Comparison of ENCODE assay signal across 30 cellular contexts in genomic region chr1:22224631-22225030, GRCh38.
"Had no signal": no experiment of that assay in that cellular context is flagged by ENCODE, and none has a peak within 500 bp of the region (broad histone marks: within the 10 kb centered on the region; RNA-seq: fewer than 3 reads in every experiment).

No MANE protein-coding gene starts in this region.

- H3K4me3 ChIP-seq: adrenal gland, body of pancreas, esophagus squamous epithelium, heart left ventricle had no signal

- H3K4me3 Mint-ChIP-seq: activated CD4-positive, alpha-beta memory T cell treated with anti-CD3 and anti-CD28 coated beads for 36 hours; activated CD4-positive, alpha-beta T cell treated with anti-CD3 and anti-CD28 coated beads for 36 hours; activated CD4-positive, alpha-beta T cell treated with anti-CD3 and anti-CD28 coated beads, Interleukin-2, amount 10 ng/mL, durations not matched to agents 24 days and 14 days; activated CD8-positive, alpha-beta memory T cell treated with anti-CD3 and anti-CD28 coated beads, Interleukin-2, amount 10 ng/mL, durations not matched to agents 7 days and 5 days; activated CD8-positive, alpha-beta T cell treated with anti-CD3 and anti-CD28 coated beads, Interleukin-2, amount 10 ng/mL, durations not matched to agents 7 days and 5 days; activated naive CD4-positive, alpha-beta T cell treated with anti-CD3 and anti-CD28 coated beads for 36 hours; activated naive CD4-positive, alpha-beta T cell treated with anti-CD3 and anti-CD28 coated beads, Interleukin-2, amount 50 U/mL, for 24 hours; activated naive CD8-positive, alpha-beta T cell treated with anti-CD3 and anti-CD28 coated beads for 36 hours; activated naive CD8-positive, alpha-beta T cell treated with anti-CD3 and anti-CD28 coated beads, Interleukin-2, amount 50 U/mL, for 24 hours; activated T-helper 1 cell treated with anti-CD3 and anti-CD28 coated beads, Interleukin-12 subunit alpha, Interleukin-12 subunit beta, Interleukin-2, Interleukin-4 antibody, amounts not matched to agents 30 ng/mL and 10 ng/mL and 1 ng/mL, durations not matched to agents 14 hours and 24 hours and 36 hours; effector memory CD8-positive, alpha-beta T cell had no signal

- H3K27ac ChIP-seq: adrenal gland, body of pancreas, esophagus squamous epithelium, heart left ventricle had no signal

- ATAC-seq: activated CD4-positive, alpha-beta T cell treated with anti-CD3 and anti-CD28 coated beads for 36 hours; activated CD8-positive, alpha-beta memory T cell treated with anti-CD3 and anti-CD28 coated beads, Interleukin-2, amount 10 ng/mL, durations not matched to agents 7 days and 5 days; activated CD8-positive, alpha-beta T cell treated with anti-CD3 and anti-CD28 coated beads, Interleukin-2, amount 10 ng/mL, durations not matched to agents 7 days and 5 days; activated naive CD8-positive, alpha-beta T cell treated with anti-CD3 and anti-CD28 coated beads, Interleukin-2, amount 50 U/mL, for 24 hours; body of pancreas; effector memory CD8-positive, alpha-beta T cell; heart left ventricle had no signal

- H3K9me3 ChIP-seq: adrenal gland, body of pancreas had no signal

- H3K9me3 Mint-ChIP-seq: activated CD4-positive, alpha-beta memory T cell treated with anti-CD3 and anti-CD28 coated beads for 36 hours; activated CD4-positive, alpha-beta T cell treated with anti-CD3 and anti-CD28 coated beads, Interleukin-2, amount 10 ng/mL, durations not matched to agents 24 days and 14 days; activated naive CD4-positive, alpha-beta T cell treated with anti-CD3 and anti-CD28 coated beads for 36 hours; activated naive CD4-positive, alpha-beta T cell treated with anti-CD3 and anti-CD28 coated beads, Interleukin-2, amount 50 U/mL, for 24 hours; activated naive CD8-positive, alpha-beta T cell treated with anti-CD3 and anti-CD28 coated beads for 36 hours; activated naive CD8-positive, alpha-beta T cell treated with anti-CD3 and anti-CD28 coated beads, Interleukin-2, amount 50 U/mL, for 24 hours; activated T-helper 1 cell treated with anti-CD3 and anti-CD28 coated beads, Interleukin-12 subunit alpha, Interleukin-12 subunit beta, Interleukin-2, Interleukin-4 antibody, amounts not matched to agents 30 ng/mL and 10 ng/mL and 1 ng/mL, durations not matched to agents 14 hours and 24 hours and 36 hours; activated T-helper 2 cell treated with anti-CD3 and anti-CD28 coated beads, Interferon-gamma antibody, Interleukin-2, Interleukin-4, amounts not matched to agents 10 μg/mL and 5 μg/mL and 100 μg/mL, durations not matched to agents 14 hours and 24 hours and 36 hours; effector memory CD8-positive, alpha-beta T cell had no signal

- H3K27me3 Mint-ChIP-seq: activated naive CD8-positive, alpha-beta T cell treated with anti-CD3 and anti-CD28 coated beads for 36 hours had no signal

- H3K27me3 ChIP-seq: adrenal gland, body of pancreas had no signal

- H3K36me3 Mint-ChIP-seq: activated CD4-positive, alpha-beta memory T cell treated with anti-CD3 and anti-CD28 coated beads for 36 hours; activated CD8-positive, alpha-beta memory T cell treated with anti-CD3 and anti-CD28 coated beads, Interleukin-2, amount 10 ng/mL, durations not matched to agents 7 days and 5 days; activated naive CD4-positive, alpha-beta T cell treated with anti-CD3 and anti-CD28 coated beads, Interleukin-2, amount 50 U/mL, for 24 hours; activated naive CD8-positive, alpha-beta T cell treated with anti-CD3 and anti-CD28 coated beads for 36 hours had no signal

- H3K4me1 ChIP-seq: heart left ventricle had no signal

- H3K36me3 ChIP-seq: adrenal gland, esophagus squamous epithelium, heart left ventricle had no signal

- DNase-seq: activated CD4-positive, alpha-beta memory T cell treated with anti-CD3 and anti-CD28 coated beads for 36 hours; activated CD4-positive, alpha-beta T cell treated with anti-CD3 and anti-CD28 coated beads for 36 hours; activated CD4-positive, alpha-beta T cell treated with anti-CD3 and anti-CD28 coated beads, Interleukin-2, amount 10 ng/mL, durations not matched to agents 24 days and 14 days; activated CD4-positive, CD25-positive, alpha-beta regulatory T cell; activated CD4-positive, CD25-positive, alpha-beta regulatory T cell treated with anti-CD3 and anti-CD28 coated beads, Interleukin-2, amount 50 U/mL, for 72 hours; activated CD8-positive, alpha-beta memory T cell treated with anti-CD3 and anti-CD28 coated beads, Interleukin-2, amount 10 ng/mL, durations not matched to agents 7 days and 5 days; activated CD8-positive, alpha-beta memory T cell treated with anti-CD3 and anti-CD28 coated beads, Interleukin-2, amount 50 U/mL, for 4 hours; activated CD8-positive, alpha-beta T cell treated with anti-CD3 and anti-CD28 coated beads, Interleukin-2, amount 10 ng/mL, durations not matched to agents 7 days and 5 days; activated effector memory CD4-positive, alpha-beta T cell treated with anti-CD3 and anti-CD28 coated beads, Interleukin-2, amount 50 U/mL, for 16 hours; activated naive CD4-positive, alpha-beta T cell treated with anti-CD3 and anti-CD28 coated beads for 36 hours; activated naive CD8-positive, alpha-beta T cell treated with anti-CD3 and anti-CD28 coated beads for 36 hours; activated naive CD8-positive, alpha-beta T cell treated with anti-CD3 and anti-CD28 coated beads, Interleukin-2, amount 50 U/mL, for 24 hours; activated T-cell treated with anti-CD3 and anti-CD28 coated beads, Interleukin-2, amount 50 U/mL, for 1 hour; activated T-cell treated with anti-CD3 and anti-CD28 coated beads, Interleukin-2, amount 50 U/mL, for 48 hours; adrenal gland; amygdala; body of pancreas; caudate nucleus; cortex of kidney; dermis blood vessel endothelial cell; effector CD4-positive, alpha-beta T cell; effector memory CD8-positive, alpha-beta T cell; erythroblast; esophagus squamous epithelium; foreskin fibroblast; T-helper 2 cell had no signal

- H3K27ac Mint-ChIP-seq: activated CD4-positive, alpha-beta memory T cell treated with anti-CD3 and anti-CD28 coated beads for 36 hours; activated CD4-positive, alpha-beta T cell treated with anti-CD3 and anti-CD28 coated beads for 36 hours; activated CD4-positive, alpha-beta T cell treated with anti-CD3 and anti-CD28 coated beads, Interleukin-2, amount 10 ng/mL, durations not matched to agents 24 days and 14 days; activated CD8-positive, alpha-beta memory T cell treated with anti-CD3 and anti-CD28 coated beads, Interleukin-2, amount 10 ng/mL, durations not matched to agents 7 days and 5 days; activated CD8-positive, alpha-beta T cell treated with anti-CD3 and anti-CD28 coated beads, Interleukin-2, amount 10 ng/mL, durations not matched to agents 7 days and 5 days; activated naive CD4-positive, alpha-beta T cell treated with anti-CD3 and anti-CD28 coated beads for 36 hours; activated naive CD4-positive, alpha-beta T cell treated with anti-CD3 and anti-CD28 coated beads, Interleukin-2, amount 50 U/mL, for 24 hours; activated naive CD8-positive, alpha-beta T cell treated with anti-CD3 and anti-CD28 coated beads for 36 hours; activated naive CD8-positive, alpha-beta T cell treated with anti-CD3 and anti-CD28 coated beads, Interleukin-2, amount 50 U/mL, for 24 hours; activated T-helper 1 cell treated with anti-CD3 and anti-CD28 coated beads, Interleukin-12 subunit alpha, Interleukin-12 subunit beta, Interleukin-2, Interleukin-4 antibody, amounts not matched to agents 30 ng/mL and 10 ng/mL and 1 ng/mL, durations not matched to agents 14 hours and 24 hours and 36 hours; activated T-helper 2 cell treated with anti-CD3 and anti-CD28 coated beads, Interferon-gamma antibody, Interleukin-2, Interleukin-4, amounts not matched to agents 10 μg/mL and 5 μg/mL and 100 μg/mL, durations not matched to agents 14 hours and 24 hours and 36 hours; effector memory CD8-positive, alpha-beta T cell had no signal

- H3K4me1 Mint-ChIP-seq: activated CD4-positive, alpha-beta T cell treated with anti-CD3 and anti-CD28 coated beads for 36 hours; activated CD4-positive, alpha-beta T cell treated with anti-CD3 and anti-CD28 coated beads, Interleukin-2, amount 10 ng/mL, durations not matched to agents 24 days and 14 days; activated CD8-positive, alpha-beta memory T cell treated with anti-CD3 and anti-CD28 coated beads, Interleukin-2, amount 10 ng/mL, durations not matched to agents 7 days and 5 days; activated naive CD4-positive, alpha-beta T cell treated with anti-CD3 and anti-CD28 coated beads, Interleukin-2, amount 50 U/mL, for 24 hours; activated naive CD8-positive, alpha-beta T cell treated with anti-CD3 and anti-CD28 coated beads for 36 hours; activated naive CD8-positive, alpha-beta T cell treated with anti-CD3 and anti-CD28 coated beads, Interleukin-2, amount 50 U/mL, for 24 hours had no signal
